In genomic region chr13:74550039-74550438, GRCh38 we compare ENCODE assay signal across 12 cellular contexts.
A peak's percentile ranks its signal among the peaks of the same experiment; 100 is the strongest.
DNase-seq lines count a peak whose midpoint lies in the region; ATAC-seq and TF ChIP-seq lines count a peak whose summit lies in the region.
"Had no signal": no experiment of that assay in that cellular context is flagged by ENCODE, and none has a peak within 500 bp of the region (broad histone marks: within the 10 kb centered on the region; RNA-seq: fewer than 3 reads in every experiment).

No MANE protein-coding gene starts in this region.

- no peaks in the 10 kb centered on the region for H3F3A ChIP-seq in smooth muscle cell (ENCODE audit: low read depth)

- H3K36me3 ChIP-seq in smooth muscle cell (ENCODE audit: low read depth), result no peaks in the 10 kb centered on the region
- H3K36me3 ChIP-seq: brain microvascular endothelial cell, gastrocnemius medialis, Peyer's patch had no signal

- TF ChIP-seq CTCF in AG04449 (IDR thresholded peaks at IDR 0.05; ENCODE audit: insufficient read depth, low read length, missing control alignments) (no peak), fibroblast of pulmonary artery (IDR thresholded peaks at IDR 0.05; ENCODE audit: low read length, missing control alignments) (no peak), smooth muscle cell (IDR thresholded peaks at IDR 0.05; ENCODE audit: borderline replicate concordance, insufficient read depth, poor library complexity, severe bottlenecking) (no peak)

- DNase-seq in AG04449 (ENCODE audit: low read depth, low spot score) (peak; percentile 29), SKM-1 treated with dmso at 0.1 percent for 144 hours (lab: John Stamatoyannopoulos, UW; ENCODE audit: unreplicated experiment) (peak; percentile 87), fibroblast of pulmonary artery (ENCODE audit: low read depth) (peak; percentile 26), smooth muscle cell (lab: John Stamatoyannopoulos, UW; ENCODE audit: unreplicated experiment) (no peak), NCI-H510A treated with DMSO at 0.1 percent for 48 hours (lab: John Stamatoyannopoulos, UW) (no peak), NCI-H1694 treated with DMSO at 0.1 percent for 48 hours (lab: John Stamatoyannopoulos, UW) (no peak), NCI-H510A (lab: John Stamatoyannopoulos, UW) (no peak)
- DNase-seq: brain microvascular endothelial cell, DMS53, gastrocnemius medialis, Peyer's patch had no signal

- H2AFZ ChIP-seq in smooth muscle cell (ENCODE audit: low read depth), result no peak overlapping the region

- CTCF ChIA-PET in AG04449 (lab: Yijun Ruan, JAX), result no interaction called here

- H3K4me1 ChIP-seq in smooth muscle cell (ENCODE audit: low read depth), result no peaks in the 10 kb centered on the region
- H3K4me1 ChIP-seq: gastrocnemius medialis, Peyer's patch had no signal

- no peaks in the 10 kb centered on the region for H4K20me1 ChIP-seq in smooth muscle cell (ENCODE audit: low read depth)

- H3K27me3 ChIP-seq in smooth muscle cell (ENCODE audit: low read depth), result no peaks in the 10 kb centered on the region
- H3K27me3 ChIP-seq: brain microvascular endothelial cell, gastrocnemius medialis, Peyer's patch had no signal

- H3K9ac ChIP-seq in smooth muscle cell (ENCODE audit: low read depth), result no peak overlapping the region

- H3K9me3 ChIP-seq in smooth muscle cell (replicated peaks; ENCODE audit: low read depth), result no peaks in the 10 kb centered on the region
- H3K9me3 ChIP-seq: gastrocnemius medialis, Peyer's patch had no signal

- ATAC-seq in GM18907 (IDR thresholded peaks at IDR 0.05; ENCODE audit: unreplicated experiment), result peak; percentile 79
- ATAC-seq: gastrocnemius medialis had no signal

- no peaks in the 10 kb centered on the region for H3K79me2 ChIP-seq in smooth muscle cell (ENCODE audit: low read depth)

- H3K4me3 ChIP-seq in AG04449 (ENCODE audit: low read depth, low read length), result no peak overlapping the region
- H3K4me3 ChIP-seq in fibroblast of pulmonary artery (replicated peaks; ENCODE audit: low read depth, low read length), result no peak overlapping the region
- no peak overlapping the region for H3K4me3 ChIP-seq in smooth muscle cell
- H3K4me3 ChIP-seq: gastrocnemius medialis, Peyer's patch had no signal

- H3K27ac ChIP-seq in smooth muscle cell (ENCODE audit: low read depth), result no peak overlapping the region
- H3K27ac ChIP-seq: brain microvascular endothelial cell, gastrocnemius medialis, Peyer's patch had no signal

- no peak overlapping the region for H3K4me2 ChIP-seq in smooth muscle cell

- POLR2A ChIA-PET in AG04449 (lab: Yijun Ruan, JAX), result no interaction called here

- 94% methylated on average over 2 of the region's 2 CpGs for WGBS in smooth muscle cell (ENCODE audit: low lambda C conversion rate)

Comparison
In these comparisons a context has a peak if more than half of its experiments do, and no peak if none do; other contexts are left out.
1. DNase-seq: peak in AG04449 (single experiment), SKM-1 treated with dmso at 0.1 percent for 144 hours (single experiment) and fibroblast of pulmonary artery (single experiment); none in smooth muscle cell (single experiment), NCI-H510A treated with DMSO at 0.1 percent for 48 hours (single experiment), NCI-H1694 treated with DMSO at 0.1 percent for 48 hours (single experiment) and NCI-H510A (single experiment).